In genomic region chr18:67359868-67360838, GRCh38 we compare ENCODE assay signal across 9 cellular contexts.
DNase-seq lines count a peak whose midpoint lies in the region; ATAC-seq and TF ChIP-seq lines count a peak whose summit lies in the region.
"Had no signal": no experiment of that assay in that cellular context is flagged by ENCODE, and none has a peak within 500 bp of the region (broad histone marks: within the 10 kb centered on the region; RNA-seq: fewer than 3 reads in every experiment).

No MANE protein-coding gene starts in this region.

- peak overlapping the region; percentile 91 for H3K27ac Mint-ChIP-seq in activated T-helper 17 cell treated with anti-CD3 and anti-CD28 coated beads, Interleukin-2, amount 50 U/mL, for 72 hours
- H3K27ac Mint-ChIP-seq: memory B cell had no signal

- DNase-seq in BJ (ENCODE audit: low read depth), result peak; percentile 82
- peak in 1 of 2 donors; percentile 38 for DNase-seq in heart right ventricle
- peak; percentile 13 for DNase-seq in stimulated activated CD4-positive, alpha-beta T cell treated with anti-CD3 and anti-CD28 coated beads, Interleukin-2, amount 100 ng/mL, for 4 hours (ENCODE audit: low read depth)
- DNase-seq in CD1c-positive myeloid dendritic cell (ENCODE audit: extremely low spot score), result no peak

- ATAC-seq in GM19438 (IDR thresholded peaks at IDR 0.05; ENCODE audit: low read depth, unreplicated experiment) (peak; percentile 62), HG03520 (IDR thresholded peaks at IDR 0.05; ENCODE audit: unreplicated experiment) (peak; percentile 81), heart right ventricle (peak in 7 of 8 donors; percentile 79 to 97 (median 90)), HG03280 (IDR thresholded peaks at IDR 0.05; ENCODE audit: unreplicated experiment) (no peak)
- peak; percentile 99 for ATAC-seq in activated T-helper 17 cell treated with anti-CD3 and anti-CD28 coated beads, Interleukin-2, amount 50 U/mL, for 72 hours (replicated peaks)

- peaks cover 0 to 3% (median 0%) of the 10 kb centered on the region in 9 donors for H3K4me1 ChIP-seq in heart right ventricle

- H3K27ac ChIP-seq in heart right ventricle, result peak overlapping the region in 8 of 10 donors; percentile 10 to 60 (median 56)

- no peaks in the 10 kb centered on the region for H3K9me3 ChIP-seq in heart right ventricle

- H3K9me3 Mint-ChIP-seq in activated T-helper 17 cell treated with anti-CD3 and anti-CD28 coated beads, Interleukin-2, amount 50 U/mL, for 72 hours, result no peaks in the 10 kb centered on the region
- H3K9me3 Mint-ChIP-seq: memory B cell had no signal

- H3K27me3 ChIP-seq in BJ (ENCODE audit: control insufficient read depth, insufficient read depth, low read length) (no peaks in the 10 kb centered on the region), heart right ventricle (no peaks in the 10 kb centered on the region)

- POLR2A ChIA-PET in BJ (lab: Charles Lee), result no interaction called here

- H3K36me3 Mint-ChIP-seq in activated T-helper 17 cell treated with anti-CD3 and anti-CD28 coated beads, Interleukin-2, amount 50 U/mL, for 72 hours (ENCODE audit: low read depth), result no peaks in the 10 kb centered on the region
- H3K36me3 Mint-ChIP-seq: memory B cell had no signal

- intact Hi-C loops in heart right ventricle (cut with DNase I), result no loop called here

- no peak for TF ChIP-seq CTCF in BJ (IDR thresholded peaks at IDR 0.05; ENCODE audit: insufficient read depth, low read depth, low read length)
- TF ChIP-seq CTCF in heart right ventricle (IDR thresholded peaks at IDR 0.05), result no peak

- H3K27me3 Mint-ChIP-seq in activated T-helper 17 cell treated with anti-CD3 and anti-CD28 coated beads, Interleukin-2, amount 50 U/mL, for 72 hours, result no peaks in the 10 kb centered on the region
- H3K27me3 Mint-ChIP-seq: memory B cell had no signal

- H3K4me3 Mint-ChIP-seq in activated T-helper 17 cell treated with anti-CD3 and anti-CD28 coated beads, Interleukin-2, amount 50 U/mL, for 72 hours, result peak overlapping the region; percentile 77
- H3K4me3 Mint-ChIP-seq: memory B cell had no signal

- CTCF ChIA-PET in BJ (lab: Yijun Ruan, JAX), result no interaction called here

- H3K4me1 Mint-ChIP-seq in activated T-helper 17 cell treated with anti-CD3 and anti-CD28 coated beads, Interleukin-2, amount 50 U/mL, for 72 hours, result peaks cover 10% of the 10 kb centered on the region
- H3K4me1 Mint-ChIP-seq: memory B cell had no signal

- H3K36me3 ChIP-seq in BJ (ENCODE audit: control insufficient read depth, insufficient read depth, low read length), result no peaks in the 10 kb centered on the region
- no peaks in the 10 kb centered on the region for H3K36me3 ChIP-seq in heart right ventricle

- WGBS in heart right ventricle, 2 donors, result 41 to 52% methylated on average over 8 of the region's 8 CpGs

- H3K4me3 ChIP-seq in BJ (ENCODE audit: low read depth, low read length), result peak overlapping the region; percentile 36
- H3K4me3 ChIP-seq in heart right ventricle, result peak overlapping the region in 3 of 10 donors; percentile 22 to 28 (median 27)
